In genomic region chr16:85389679-85390470, GRCh38 we compare ENCODE assay signal across 10 cellular contexts.
DNase-seq lines count a peak whose midpoint lies in the region; ATAC-seq and TF ChIP-seq lines count a peak whose summit lies in the region.
"Had no signal": no experiment of that assay in that cellular context is flagged by ENCODE, and none has a peak within 500 bp of the region (broad histone marks: within the 10 kb centered on the region; RNA-seq: fewer than 3 reads in every experiment).

No MANE protein-coding gene starts in this region.

- H4K5ac ChIP-seq in H9 (ENCODE audit: insufficient read length, low read depth, low read length), result no peak overlapping the region

- peaks cover 0 to 6% (median 0%) of the 10 kb centered on the region in 4 donors for H3K27me3 ChIP-seq in esophagus squamous epithelium
- H3K27me3 ChIP-seq in upper lobe of right lung, result no peaks in the 10 kb centered on the region
- no peaks in the 10 kb centered on the region for H3K27me3 ChIP-seq in H9 (ENCODE audit: insufficient read depth, low read length)

- H3K4me3 Mint-ChIP-seq in nephron (no peak overlapping the region), H9 (no peak overlapping the region; a peak in 1 of 5 replicates)
- H3K4me3 Mint-ChIP-seq: activated B cell treated with CpG ODN at 0.5 μM for 24 hours; activated T-cell treated with anti-CD3 and anti-CD28 coated beads, Interleukin-2, amount 50 U/mL, for 24 hours had no signal

- H3K4ac ChIP-seq in H9 (ENCODE audit: low read depth, low read length), result no peak overlapping the region

- no peaks in the 10 kb centered on the region for H3K79me1 ChIP-seq in H9 (ENCODE audit: insufficient read depth, low read depth, low read length, poor library complexity, severe bottlenecking)

- intact Hi-C loops in esophagus squamous epithelium (cut with DNase I), result no loop called here
- intact Hi-C loops in upper lobe of right lung (cut with DNase I), result no loop called here

- no peak overlapping the region for H2AFZ ChIP-seq in H9 (ENCODE audit: low read length)

- TF ChIP-seq CTCF in esophagus squamous epithelium (IDR thresholded peaks at IDR 0.05) (no peak), nephron (IDR thresholded peaks at IDR 0.05; ENCODE audit: unreplicated experiment in 3 of 3) (no peak), upper lobe of right lung (IDR thresholded peaks at IDR 0.05) (no peak), H9 (conservative IDR thresholded peaks at IDR 0.05) (no peak)

- no peak overlapping the region for H3T11ph ChIP-seq in H9 (ENCODE audit: low read length)

- no peak overlapping the region for H3K23ac ChIP-seq in H9 (ENCODE audit: insufficient read length, low read depth, low read length)

- H3K18ac ChIP-seq in H9 (ENCODE audit: insufficient read length, low read depth, low read length), result no peak overlapping the region

- H2BK5ac ChIP-seq in H9 (ENCODE audit: insufficient read length, low read length), result no peak overlapping the region

- H4K91ac ChIP-seq in H9 (ENCODE audit: insufficient read length, low read depth, low read length), result no peak overlapping the region

- H3K27me3 Mint-ChIP-seq in nephron (ENCODE audit: low read depth) (peaks cover 10% of the 10 kb centered on the region), H9 (ENCODE audit: low read depth) (peaks cover 6% of the 10 kb centered on the region)

- no peaks in the 10 kb centered on the region for H3K79me2 ChIP-seq in H9 (ENCODE audit: insufficient read depth, low read length)

- H3K4me1 ChIP-seq in esophagus squamous epithelium, result peaks cover 12 to 61% (median 29%) of the 10 kb centered on the region in 3 donors
- H3K4me1 ChIP-seq in upper lobe of right lung, result peaks cover 15% of the 10 kb centered on the region
- H3K4me1 ChIP-seq in H9 (ENCODE audit: insufficient read depth, low read length), result no peaks in the 10 kb centered on the region

- H3K36me3 Mint-ChIP-seq in activated naive CD4-positive, alpha-beta T cell treated with anti-CD3 and anti-CD28 coated beads, Interleukin-2, amount 50 U/mL, for 72 hours, result no peaks in the 10 kb centered on the region
- H3K36me3 Mint-ChIP-seq in nephron (ENCODE audit: low read depth) (peaks cover 5% of the 10 kb centered on the region), H9 (ENCODE audit: insufficient read depth in 1 of 3, low read depth in 3 of 3) (no peaks in the 10 kb centered on the region; a peak in 1 of 7 replicates)

- peak overlapping the region; percentile 30 to 75 (median 37) for H3K27ac ChIP-seq in esophagus squamous epithelium
- no peak overlapping the region for H3K27ac ChIP-seq in upper lobe of right lung
- H3K27ac ChIP-seq in H9 (ENCODE audit: insufficient read length, low read depth, low read length), result no peak overlapping the region

- no peak overlapping the region for H2BK12ac ChIP-seq in H9 (ENCODE audit: insufficient read length, low read depth, low read length)

- H3K4me3 ChIP-seq in esophagus squamous epithelium (no peak overlapping the region), upper lobe of right lung (no peak overlapping the region)

- no peak overlapping the region for H2BK120ac ChIP-seq in H9 (ENCODE audit: low read depth, low read length, poor library complexity, severe bottlenecking)

- no peak overlapping the region for H3K27ac Mint-ChIP-seq in activated naive CD4-positive, alpha-beta T cell treated with anti-CD3 and anti-CD28 coated beads, Interleukin-2, amount 50 U/mL, for 72 hours
- peak overlapping the region; percentile 51 to 83 (median 69) for H3K27ac Mint-ChIP-seq in nephron
- H3K27ac Mint-ChIP-seq in H9, result no peak overlapping the region
- H3K27ac Mint-ChIP-seq: activated B cell treated with CpG ODN at 0.5 μM for 24 hours; activated T-cell treated with anti-CD3 and anti-CD28 coated beads, Interleukin-2, amount 50 U/mL, for 24 hours had no signal

- H3K23me2 ChIP-seq in H9 (ENCODE audit: insufficient read length, low read depth, low read length, poor library complexity, severe bottlenecking), result no peaks in the 10 kb centered on the region

- peak; percentile 1 to 14 for DNase-seq in activated naive CD4-positive, alpha-beta T cell treated with anti-CD3 and anti-CD28 coated beads, Interleukin-2, amount 50 U/mL, for 72 hours (ENCODE audit: low spot score in 2 of 2)
- DNase-seq in activated naive CD4-positive, alpha-beta T cell (lab: John Stamatoyannopoulos, UW), result no peak
- no peak for DNase-seq in esophagus squamous epithelium (lab: John Stamatoyannopoulos, UW)
- DNase-seq in upper lobe of right lung, result peak; percentile 46
- no peak for DNase-seq in HT-29 (ENCODE audit: low spot score)
- no peak for DNase-seq in HK-2 (ENCODE audit: unreplicated experiment)
- no peak for DNase-seq in H9
- DNase-seq: activated B cell treated with CpG ODN at 0.5 μM for 24 hours; activated T-cell treated with anti-CD3 and anti-CD28 coated beads, Interleukin-2, amount 50 U/mL, for 24 hours had no signal

- no peak for TF ChIP-seq POLR2A in esophagus squamous epithelium (IDR thresholded peaks at IDR 0.05)

- no peaks in the 10 kb centered on the region for H4K20me1 ChIP-seq in H9 (ENCODE audit: control insufficient read depth, insufficient read depth, insufficient read length)

- H3K9me3 ChIP-seq in esophagus squamous epithelium (no peaks in the 10 kb centered on the region), upper lobe of right lung (no peaks in the 10 kb centered on the region), H9 (ENCODE audit: control insufficient read depth, low read depth, low read length) (no peaks in the 10 kb centered on the region)

- peaks cover 0 to 4% of the 10 kb centered on the region in 2 donors for H3K9me3 Mint-ChIP-seq in activated naive CD4-positive, alpha-beta T cell treated with anti-CD3 and anti-CD28 coated beads, Interleukin-2, amount 50 U/mL, for 72 hours
- no peaks in the 10 kb centered on the region for H3K9me3 Mint-ChIP-seq in nephron
- H3K9me3 Mint-ChIP-seq in H9, result no peaks in the 10 kb centered on the region
- H3K9me3 Mint-ChIP-seq: activated B cell treated with CpG ODN at 0.5 μM for 24 hours; activated T-cell treated with anti-CD3 and anti-CD28 coated beads, Interleukin-2, amount 50 U/mL, for 24 hours had no signal

- H3K4me1 Mint-ChIP-seq in nephron (peaks cover 43% of the 10 kb centered on the region), H9 (peaks cover 11% of the 10 kb centered on the region in 2 experiments)
- H3K4me1 Mint-ChIP-seq: activated B cell treated with CpG ODN at 0.5 μM for 24 hours had no signal

- no peak overlapping the region for H2BK15ac ChIP-seq in H9 (ENCODE audit: low read depth, low read length)

- H3K4me2 ChIP-seq in H9 (ENCODE audit: insufficient read depth, insufficient read length, low read length), result no peak overlapping the region

- H3K36me3 ChIP-seq in esophagus squamous epithelium (no peaks in the 10 kb centered on the region), upper lobe of right lung (no peaks in the 10 kb centered on the region)

- H3K14ac ChIP-seq in H9 (ENCODE audit: insufficient read depth, low read length), result no peak overlapping the region

- H4K8ac ChIP-seq in H9 (replicated peaks; ENCODE audit: insufficient read length, low read depth, low read length), result no peak overlapping the region

- no peak overlapping the region for H3K56ac ChIP-seq in H9 (ENCODE audit: insufficient read length, low read depth, low read length)

- H2BK20ac ChIP-seq in H9 (ENCODE audit: low read depth, low read length, poor library complexity, severe bottlenecking), result no peak overlapping the region

- no peak overlapping the region for H2AK5ac ChIP-seq in H9 (ENCODE audit: insufficient read length, low read length)

- H3K9ac ChIP-seq in H9 (ENCODE audit: extremely low read depth, insufficient read length, low read length), result no peak overlapping the region

- 73 to 77% methylated on average over 14 to 17 of the region's 19 CpGs for WGBS in esophagus squamous epithelium, 2 donors
- WGBS in H9 (ENCODE audit: extremely low coverage, insufficient read length, low lambda C conversion rate), result no CpG with 5 or more reads among the region's 19 CpGs

- no peak for ATAC-seq in activated naive CD4-positive, alpha-beta T cell treated with anti-CD3 and anti-CD28 coated beads, Interleukin-2, amount 50 U/mL, for 72 hours
- no peak for ATAC-seq in upper lobe of right lung

Comparison
In these comparisons a context has a peak if more than half of its experiments do, and no peak if none do; other contexts are left out.
1. DNase-seq: peak in activated naive CD4-positive, alpha-beta T cell treated with anti-CD3 and anti-CD28 coated beads, Interleukin-2, amount 50 U/mL, for 72 hours (2 of 2) and upper lobe of right lung (single experiment); none in activated naive CD4-positive, alpha-beta T cell (0 of 4), esophagus squamous epithelium (single experiment), HT-29 (single experiment), HK-2 (single experiment) and H9 (single experiment).
2. H3K27ac Mint-ChIP-seq: peak in nephron (3 of 3); none in activated naive CD4-positive, alpha-beta T cell treated with anti-CD3 and anti-CD28 coated beads, Interleukin-2, amount 50 U/mL, for 72 hours (0 of 2) and H9 (0 of 3).
3. H3K27ac ChIP-seq: peak in esophagus squamous epithelium (4 of 4); none in upper lobe of right lung (single experiment) and H9 (single experiment).